9 cellular contexts compared by ENCODE assay signal in genomic region chr7:18505870-18506460, GRCh38. TPM values are rescaled to one million over a fixed set of nuclear protein-coding genes. Genes with fewer than 3 reads are reported as not detected.
DNase-seq lines count a peak whose midpoint lies in the region; ATAC-seq and TF ChIP-seq lines count a peak whose summit lies in the region.
"Had no signal": no experiment of that assay in that cellular context is flagged by ENCODE, and none has a peak within 500 bp of the region (broad histone marks: within the 10 kb centered on the region; RNA-seq: fewer than 3 reads in every experiment).

No MANE protein-coding gene starts in this region.

- H3K4me1 ChIP-seq in foreskin keratinocyte = peaks cover 9% of the 10 kb centered on the region

- POLR2A ChIA-PET in AG04449 (lab: Yijun Ruan, JAX) = interaction anchor here (0.6 to 0.7 kb wide), 2 partner anchors 10 to 37 kb away, joined by 3 read pairs; partner anchors contain the start of gene HDAC9

- H3K27ac ChIP-seq in foreskin keratinocyte = no peak overlapping the region

- CTCF ChIA-PET in AG04449 (lab: Yijun Ruan, JAX) = interaction anchor here (0.7 to 2.0 kb wide), 12 partner anchors 9 to 736 kb away, joined by 3 to 6 read pairs (median 3); partner anchors contain the start of gene HDAC9

- ATAC-seq in GM19351 (IDR thresholded peaks at IDR 0.05; ENCODE audit: unreplicated experiment) (peak; percentile 64), HG03354 (IDR thresholded peaks at IDR 0.05; ENCODE audit: poor library complexity, severe bottlenecking, unreplicated experiment) (peak; percentile 61), foreskin keratinocyte (no peak)

- TF ChIP-seq CTCF in AG04449 (IDR thresholded peaks at IDR 0.05; ENCODE audit: insufficient read depth, low read length, missing control alignments) (no peak), choroid plexus epithelial cell (conservative IDR thresholded peaks at IDR 0.05; ENCODE audit: low read depth, low read length) (no peak), foreskin keratinocyte (conservative IDR thresholded peaks at IDR 0.05) (no peak)

- H3K27me3 ChIP-seq in foreskin keratinocyte = no peaks in the 10 kb centered on the region

- DNase-seq in AG04449 (ENCODE audit: low read depth, low spot score) (peak; percentile 61), choroid plexus epithelial cell (ENCODE audit: low read depth) (peak; percentile 78), foreskin keratinocyte (no peak), ureter (ENCODE audit: low spot score) (no peak), epidermal melanocyte (ENCODE audit: insufficient read length, low spot score) (no peak)
- no peak for DNase-seq in activated CD4-positive, CD25-positive, alpha-beta regulatory T cell treated with anti-CD3 and anti-CD28 coated beads, Interleukin-2, amount 50 U/mL, for 72 hours
- DNase-seq: DND-41 had no signal

- H3K4me3 ChIP-seq in AG04449 (ENCODE audit: low read depth, low read length) = no peak overlapping the region
- no peak overlapping the region for H3K4me3 ChIP-seq in choroid plexus epithelial cell (ENCODE audit: low read depth, low read length)

RNA-seq across cellular contexts. Expression of gene HDAC9, which starts 10.4 kb away (rescaled TPM):
- total RNA-seq in foreskin keratinocyte (19.5 and 24.9 TPM in 2 replicates), ureter (20.0 TPM)
- 3.1 and 3.5 TPM in 2 replicates for polyA plus RNA-seq in foreskin keratinocyte

Comparison
In these comparisons a context has a peak if more than half of its experiments do, and no peak if none do; other contexts are left out.
1. DNase-seq: peak in AG04449 (single experiment) and choroid plexus epithelial cell (single experiment); none in foreskin keratinocyte (0 of 2), ureter (single experiment), activated CD4-positive, CD25-positive, alpha-beta regulatory T cell treated with anti-CD3 and anti-CD28 coated beads, Interleukin-2, amount 50 U/mL, for 72 hours (single experiment) and epidermal melanocyte (single experiment).